ENCODE assay signal across 2 cellular contexts in genomic region chr14:21454843-21455550, GRCh38.
TF ChIP-seq lines count a peak whose summit lies in the region.

No MANE protein-coding gene starts in this region.

TF ChIP-seq in A549, 52 proteins besides CTCF, POLR2A, EP300 and RAD21:
- TF ChIP-seq KDM5A (IDR thresholded peaks at IDR 0.05): no peak
- no peak for TF ChIP-seq ZSCAN20 (CRISPR knock-in tag; IDR thresholded peaks at IDR 0.05)
- no peak for TF ChIP-seq BHLHE40 (IDR thresholded peaks at IDR 0.05; ENCODE audit: low read depth, low read length)
- TF ChIP-seq SMC3 (IDR thresholded peaks at IDR 0.05): no peak
- no peak for TF ChIP-seq HOXA7 (CRISPR knock-in tag; IDR thresholded peaks at IDR 0.05)
- TF ChIP-seq JUN (IDR thresholded peaks at IDR 0.05): no peak
- TF ChIP-seq, protein P1, sequence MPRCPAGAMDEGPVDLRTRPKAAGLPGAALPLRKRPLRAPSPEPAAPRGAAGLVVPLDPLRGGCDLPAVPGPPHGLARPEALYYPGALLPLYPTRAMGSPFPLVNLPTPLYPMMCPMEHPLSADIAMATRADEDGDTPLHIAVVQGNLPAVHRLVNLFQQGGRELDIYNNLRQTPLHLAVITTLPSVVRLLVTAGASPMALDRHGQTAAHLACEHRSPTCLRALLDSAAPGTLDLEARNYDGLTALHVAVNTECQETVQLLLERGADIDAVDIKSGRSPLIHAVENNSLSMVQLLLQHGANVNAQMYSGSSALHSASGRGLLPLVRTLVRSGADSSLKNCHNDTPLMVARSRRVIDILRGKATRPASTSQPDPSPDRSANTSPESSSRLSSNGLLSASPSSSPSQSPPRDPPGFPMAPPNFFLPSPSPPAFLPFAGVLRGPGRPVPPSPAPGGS (IDR thresholded peaks at IDR 0.05): no peak
- no peak for TF ChIP-seq NPAS2 (CRISPR knock-in tag; IDR thresholded peaks at IDR 0.05; ENCODE audit: borderline replicate concordance)
- no peak for TF ChIP-seq ELK1 (IDR thresholded peaks at IDR 0.05; ENCODE audit: low read depth, low read length)
- no peak for TF ChIP-seq HES2 (IDR thresholded peaks at IDR 0.05)
TF ChIP-seq in A549: peak in this region for 0.

TF ChIP-seq in GM23338, 12 proteins besides CTCF, POLR2A, EP300 and RAD21:
- TF ChIP-seq, protein P2, sequence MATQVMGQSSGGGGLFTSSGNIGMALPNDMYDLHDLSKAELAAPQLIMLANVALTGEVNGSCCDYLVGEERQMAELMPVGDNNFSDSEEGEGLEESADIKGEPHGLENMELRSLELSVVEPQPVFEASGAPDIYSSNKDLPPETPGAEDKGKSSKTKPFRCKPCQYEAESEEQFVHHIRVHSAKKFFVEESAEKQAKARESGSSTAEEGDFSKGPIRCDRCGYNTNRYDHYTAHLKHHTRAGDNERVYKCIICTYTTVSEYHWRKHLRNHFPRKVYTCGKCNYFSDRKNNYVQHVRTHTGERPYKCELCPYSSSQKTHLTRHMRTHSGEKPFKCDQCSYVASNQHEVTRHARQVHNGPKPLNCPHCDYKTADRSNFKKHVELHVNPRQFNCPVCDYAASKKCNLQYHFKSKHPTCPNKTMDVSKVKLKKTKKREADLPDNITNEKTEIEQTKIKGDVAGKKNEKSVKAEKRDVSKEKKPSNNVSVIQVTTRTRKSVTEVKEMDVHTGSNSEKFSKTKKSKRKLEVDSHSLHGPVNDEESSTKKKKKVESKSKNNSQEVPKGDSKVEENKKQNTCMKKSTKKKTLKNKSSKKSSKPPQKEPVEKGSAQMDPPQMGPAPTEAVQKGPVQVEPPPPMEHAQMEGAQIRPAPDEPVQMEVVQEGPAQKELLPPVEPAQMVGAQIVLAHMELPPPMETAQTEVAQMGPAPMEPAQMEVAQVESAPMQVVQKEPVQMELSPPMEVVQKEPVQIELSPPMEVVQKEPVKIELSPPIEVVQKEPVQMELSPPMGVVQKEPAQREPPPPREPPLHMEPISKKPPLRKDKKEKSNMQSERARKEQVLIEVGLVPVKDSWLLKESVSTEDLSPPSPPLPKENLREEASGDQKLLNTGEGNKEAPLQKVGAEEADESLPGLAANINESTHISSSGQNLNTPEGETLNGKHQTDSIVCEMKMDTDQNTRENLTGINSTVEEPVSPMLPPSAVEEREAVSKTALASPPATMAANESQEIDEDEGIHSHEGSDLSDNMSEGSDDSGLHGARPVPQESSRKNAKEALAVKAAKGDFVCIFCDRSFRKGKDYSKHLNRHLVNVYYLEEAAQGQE (IDR thresholded peaks at IDR 0.05; ENCODE audit: unreplicated experiment): no peak
- TF ChIP-seq EZH2phosphoT487 (IDR thresholded peaks at IDR 0.05; ENCODE audit: unreplicated experiment) (no peak), ETS1 (IDR thresholded peaks at IDR 0.05) (no peak), NANOG (IDR thresholded peaks at IDR 0.05; ENCODE audit: borderline replicate concordance) (no peak), ZNF331 (CRISPR knock-in tag; IDR thresholded peaks at IDR 0.05; ENCODE audit: low read depth) (no peak), CREB1 (CRISPR knock-in tag; IDR thresholded peaks at IDR 0.05; ENCODE audit: low read depth) (no peak), ZNF114 (CRISPR knock-in tag; IDR thresholded peaks at IDR 0.05) (no peak), JUNB (IDR thresholded peaks at IDR 0.05; ENCODE audit: unreplicated experiment) (no peak), STAT1 (IDR thresholded peaks at IDR 0.05; ENCODE audit: unreplicated experiment) (no peak), POLR2AphosphoS5 (IDR thresholded peaks at IDR 0.05; ENCODE audit: low read depth) (no peak), EZH2 (IDR thresholded peaks at IDR 0.05; ENCODE audit: low read depth, unreplicated experiment) (no peak)
- TF ChIP-seq, protein P3, sequence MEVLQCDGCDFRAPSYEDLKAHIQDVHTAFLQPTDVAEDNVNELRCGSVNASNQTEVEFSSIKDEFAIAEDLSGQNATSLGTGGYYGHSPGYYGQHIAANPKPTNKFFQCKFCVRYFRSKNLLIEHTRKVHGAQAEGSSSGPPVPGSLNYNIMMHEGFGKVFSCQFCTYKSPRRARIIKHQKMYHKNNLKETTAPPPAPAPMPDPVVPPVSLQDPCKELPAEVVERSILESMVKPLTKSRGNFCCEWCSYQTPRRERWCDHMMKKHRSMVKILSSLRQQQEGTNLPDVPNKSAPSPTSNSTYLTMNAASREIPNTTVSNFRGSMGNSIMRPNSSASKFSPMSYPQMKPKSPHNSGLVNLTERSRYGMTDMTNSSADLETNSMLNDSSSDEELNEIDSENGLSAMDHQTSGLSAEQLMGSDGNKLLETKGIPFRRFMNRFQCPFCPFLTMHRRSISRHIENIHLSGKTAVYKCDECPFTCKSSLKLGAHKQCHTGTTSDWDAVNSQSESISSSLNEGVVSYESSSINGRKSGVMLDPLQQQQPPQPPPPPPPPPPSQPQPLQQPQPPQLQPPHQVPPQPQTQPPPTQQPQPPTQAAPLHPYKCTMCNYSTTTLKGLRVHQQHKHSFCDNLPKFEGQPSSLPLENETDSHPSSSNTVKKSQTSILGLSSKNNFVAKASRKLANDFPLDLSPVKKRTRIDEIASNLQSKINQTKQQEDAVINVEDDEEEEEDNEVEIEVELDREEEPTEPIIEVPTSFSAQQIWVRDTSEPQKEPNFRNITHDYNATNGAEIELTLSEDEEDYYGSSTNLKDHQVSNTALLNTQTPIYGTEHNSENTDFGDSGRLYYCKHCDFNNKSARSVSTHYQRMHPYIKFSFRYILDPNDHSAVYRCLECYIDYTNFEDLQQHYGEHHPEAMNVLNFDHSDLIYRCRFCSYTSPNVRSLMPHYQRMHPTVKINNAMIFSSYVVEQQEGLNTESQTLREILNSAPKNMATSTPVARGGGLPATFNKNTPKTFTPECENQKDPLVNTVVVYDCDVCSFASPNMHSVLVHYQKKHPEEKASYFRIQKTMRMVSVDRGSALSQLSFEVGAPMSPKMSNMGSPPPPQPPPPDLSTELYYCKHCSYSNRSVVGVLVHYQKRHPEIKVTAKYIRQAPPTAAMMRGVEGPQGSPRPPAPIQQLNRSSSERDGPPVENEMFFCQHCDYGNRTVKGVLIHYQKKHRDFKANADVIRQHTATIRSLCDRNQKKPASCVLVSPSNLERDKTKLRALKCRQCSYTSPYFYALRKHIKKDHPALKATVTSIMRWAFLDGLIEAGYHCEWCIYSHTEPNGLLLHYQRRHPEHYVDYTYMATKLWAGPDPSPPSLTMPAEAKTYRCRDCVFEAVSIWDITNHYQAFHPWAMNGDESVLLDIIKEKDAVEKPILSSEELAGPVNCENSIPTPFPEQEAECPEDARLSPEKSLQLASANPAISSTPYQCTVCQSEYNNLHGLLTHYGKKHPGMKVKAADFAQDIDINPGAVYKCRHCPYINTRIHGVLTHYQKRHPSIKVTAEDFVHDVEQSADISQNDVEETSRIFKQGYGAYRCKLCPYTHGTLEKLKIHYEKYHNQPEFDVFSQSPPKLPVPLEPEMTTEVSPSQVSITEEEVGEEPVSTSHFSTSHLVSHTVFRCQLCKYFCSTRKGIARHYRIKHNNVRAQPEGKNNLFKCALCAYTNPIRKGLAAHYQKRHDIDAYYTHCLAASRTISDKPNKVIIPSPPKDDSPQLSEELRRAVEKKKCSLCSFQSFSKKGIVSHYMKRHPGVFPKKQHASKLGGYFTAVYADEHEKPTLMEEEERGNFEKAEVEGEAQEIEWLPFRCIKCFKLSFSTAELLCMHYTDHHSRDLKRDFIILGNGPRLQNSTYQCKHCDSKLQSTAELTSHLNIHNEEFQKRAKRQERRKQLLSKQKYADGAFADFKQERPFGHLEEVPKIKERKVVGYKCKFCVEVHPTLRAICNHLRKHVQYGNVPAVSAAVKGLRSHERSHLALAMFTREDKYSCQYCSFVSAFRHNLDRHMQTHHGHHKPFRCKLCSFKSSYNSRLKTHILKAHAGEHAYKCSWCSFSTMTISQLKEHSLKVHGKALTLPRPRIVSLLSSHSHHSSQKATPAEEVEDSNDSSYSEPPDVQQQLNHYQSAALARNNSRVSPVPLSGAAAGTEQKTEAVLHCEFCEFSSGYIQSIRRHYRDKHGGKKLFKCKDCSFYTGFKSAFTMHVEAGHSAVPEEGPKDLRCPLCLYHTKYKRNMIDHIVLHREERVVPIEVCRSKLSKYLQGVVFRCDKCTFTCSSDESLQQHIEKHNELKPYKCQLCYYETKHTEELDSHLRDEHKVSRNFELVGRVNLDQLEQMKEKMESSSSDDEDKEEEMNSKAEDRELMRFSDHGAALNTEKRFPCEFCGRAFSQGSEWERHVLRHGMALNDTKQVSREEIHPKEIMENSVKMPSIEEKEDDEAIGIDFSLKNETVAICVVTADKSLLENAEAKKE (CRISPR knock-in tag; IDR thresholded peaks at IDR 0.05): no peak
